ENCODE assay signal across 28 cellular contexts in genomic region chr11:32015435-32015834, GRCh38.
"Had no signal": no experiment of that assay in that cellular context is flagged by ENCODE, and none has a peak within 500 bp of the region (broad histone marks: within the 10 kb centered on the region; RNA-seq: fewer than 3 reads in every experiment).

No MANE protein-coding gene starts in this region.

- H3K4me3 ChIP-seq: esophagus squamous epithelium, left lung, lower lobe of right lung, pancreas, prostate gland, sigmoid colon had no signal

- H3K27ac ChIP-seq: epithelial cell of prostate, esophagus squamous epithelium, left lung, lower lobe of right lung, pancreas, prostate gland, sigmoid colon had no signal

- H3K27me3 ChIP-seq: pancreas had no signal

- DNase-seq: activated CD4-positive, alpha-beta memory T cell treated with anti-CD3 and anti-CD28 coated beads for 36 hours; activated CD4-positive, alpha-beta T cell treated with anti-CD3 and anti-CD28 coated beads, Interleukin-2, amount 10 ng/mL, durations not matched to agents 24 days and 14 days; activated CD4-positive, CD25-positive, alpha-beta regulatory T cell treated with anti-CD3 and anti-CD28 coated beads, Interleukin-2, amount 50 U/mL, for 72 hours; activated CD8-positive, alpha-beta memory T cell treated with anti-CD3 and anti-CD28 coated beads, Interleukin-2, amount 50 U/mL, for 4 hours; activated gamma-delta T cell treated with Interleukin-2 at 50 U/mL for 16 hours; activated naive CD4-positive, alpha-beta T cell treated with anti-CD3 and anti-CD28 coated beads, Interleukin-2, amount 50 U/mL, for 16 hours; activated T-cell treated with anti-CD3 and anti-CD28 coated beads, Interleukin-2, amount 50 U/mL, for 4 hours; amygdala; dermis blood vessel endothelial cell; effector CD4-positive, alpha-beta T cell; esophagus squamous epithelium; left lung; lower lobe of right lung; mesenchymal stem cell; naive thymus-derived CD8-positive, alpha-beta T cell; nucleus accumbens; pancreas; sigmoid colon; small intestine; stimulated activated CD4-positive, alpha-beta T cell treated with anti-CD3 and anti-CD28 coated beads, Interleukin-4, amount 100 ng/mL, for 24 hours; T-helper 9 cell had no signal

- H3K9me3 ChIP-seq: esophagus squamous epithelium, left lung, lower lobe of right lung, pancreas, prostate gland, sigmoid colon had no signal

- H3K36me3 ChIP-seq: esophagus squamous epithelium, left lung, lower lobe of right lung, pancreas, prostate gland, sigmoid colon had no signal

- H3K4me1 ChIP-seq: esophagus squamous epithelium, left lung, lower lobe of right lung, pancreas, prostate gland, sigmoid colon had no signal

- FAIRE-seq: bronchial epithelial cell, colon, endometrium, frontal cortex, islet of Langerhans, pancreas, small intestine had no signal
